Comparison of ENCODE assay signal across 6 cellular contexts in the genomic region with DNA sequence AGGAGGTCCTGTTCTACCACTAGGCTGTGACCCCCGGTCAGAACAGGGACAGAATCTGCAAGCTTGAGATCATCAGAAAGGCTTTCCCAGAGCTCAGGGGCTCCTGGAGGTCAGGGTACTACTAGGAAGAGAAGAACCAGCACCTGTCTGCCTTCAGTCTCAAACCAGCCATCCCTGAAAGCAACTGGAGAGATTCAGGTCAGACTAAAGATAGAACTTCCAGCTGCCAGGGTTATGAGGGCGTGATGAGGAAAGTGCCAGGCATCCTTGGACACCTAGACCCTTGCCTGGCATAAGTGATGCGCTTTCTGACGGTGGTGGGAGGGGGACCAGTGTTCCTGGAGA.
"Had no signal": no experiment of that assay in that cellular context is flagged by ENCODE, and none has a peak within 500 bp of the region (broad histone marks: within the 10 kb centered on the region; RNA-seq: fewer than 3 reads in every experiment).

No MANE protein-coding gene starts in this region.

- H3K4me2 ChIP-seq: GM23338 had no signal

- H3K9me3 Mint-ChIP-seq: IgD-negative memory B cell had no signal

- H3K27ac Mint-ChIP-seq: GM23338, IgD-negative memory B cell had no signal

- H2AFZ ChIP-seq: GM23338 had no signal

- H3K36me3 Mint-ChIP-seq: IgD-negative memory B cell had no signal

- H3K4me1 Mint-ChIP-seq: GM23338 had no signal

- H3K27ac ChIP-seq: HL-60 had no signal

- DNase-seq: H9, HCEC 1CT, KBM-7 had no signal

- H3K4me3 ChIP-seq: GM23338 had no signal

- ATAC-seq: GM23338 had no signal

- H3K4me3 Mint-ChIP-seq: GM23338, H9, IgD-negative memory B cell had no signal
